ENCODE assay signal across 9 cellular contexts in the genomic region with DNA sequence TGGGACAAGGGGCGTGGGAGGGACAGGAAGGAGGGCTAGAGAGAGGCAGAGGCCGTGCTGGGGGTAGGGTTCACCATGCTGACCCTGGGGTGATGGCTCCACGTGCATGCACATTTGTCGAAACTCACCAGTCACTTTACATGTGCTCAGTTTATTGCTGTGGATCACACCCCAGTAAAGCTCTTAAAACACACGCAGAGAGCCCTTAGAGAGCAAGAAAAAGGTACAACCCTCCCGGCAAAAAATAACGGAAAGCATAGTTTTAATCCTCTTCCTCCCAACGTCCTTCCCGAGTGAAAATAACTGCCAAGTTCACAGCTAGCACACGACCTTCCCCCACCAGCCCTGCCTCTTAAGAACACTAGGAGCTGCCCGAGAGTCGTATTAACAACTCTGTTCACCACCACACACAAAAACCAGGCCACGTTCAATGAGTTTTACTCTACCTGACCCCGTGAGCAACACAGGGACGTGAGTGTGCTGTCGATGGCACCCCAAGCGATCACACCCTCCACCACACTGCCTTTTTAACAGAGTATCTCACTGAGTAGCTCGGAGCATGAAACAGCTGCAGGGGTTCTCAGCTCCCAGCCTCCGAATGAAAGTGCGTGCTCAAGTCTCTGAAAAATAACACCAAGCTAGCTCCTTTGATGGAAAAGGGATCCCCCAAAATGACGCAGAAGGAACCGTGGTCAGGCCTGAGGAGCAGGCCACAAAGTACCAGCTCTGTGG. TPM values are rescaled to one million over a fixed set of nuclear protein-coding genes. Genes with fewer than 3 reads are reported as not detected.
A peak's percentile ranks its signal among the peaks of the same experiment; 100 is the strongest.
DNase-seq lines count a peak whose midpoint lies in the region; ATAC-seq, FAIRE-seq and TF ChIP-seq lines count a peak whose summit lies in the region.
"Had no signal": no experiment of that assay in that cellular context is flagged by ENCODE, and none has a peak within 500 bp of the region (broad histone marks: within the 10 kb centered on the region; RNA-seq: fewer than 3 reads in every experiment).

No MANE protein-coding gene starts in this region.

- peaks cover 58% of the 10 kb centered on the region for H3K4me1 Mint-ChIP-seq in activated naive CD4-positive, alpha-beta T cell treated with anti-CD3 and anti-CD28 coated beads for 36 hours (ENCODE audit: low read depth)
- peaks cover 14% of the 10 kb centered on the region for H3K4me1 Mint-ChIP-seq in astrocyte (ENCODE audit: low read depth, unreplicated experiment)
- peaks cover 51% of the 10 kb centered on the region for H3K4me1 Mint-ChIP-seq in type B pancreatic cell (ENCODE audit: unreplicated experiment)

- H2AFZ ChIP-seq in astrocyte (ENCODE audit: low read depth, low read length): no peak overlapping the region

- H3K9ac ChIP-seq in astrocyte (ENCODE audit: low read length): peak overlapping the region; percentile 10

- H3K27me3 ChIP-seq in astrocyte (ENCODE audit: insufficient read depth, low read length): no peaks in the 10 kb centered on the region
- no peaks in the 10 kb centered on the region for H3K27me3 ChIP-seq in HAP-1 (ENCODE audit: low read depth)

- DNase-seq in activated naive CD4-positive, alpha-beta T cell treated with anti-CD3 and anti-CD28 coated beads for 36 hours: peak; percentile 34
- DNase-seq in activated naive CD4-positive, alpha-beta T cell treated with Interleukin-2 at 50 U/mL for 16 hours: no peak
- DNase-seq in astrocyte (ENCODE audit: low read depth) (peak; percentile 20), left lobe of liver (ENCODE audit: low spot score) (no peak), type B pancreatic cell (ENCODE audit: extremely low spot score, unreplicated experiment) (no peak), NCI-H2081 treated with DMSO at 0.1 percent for 48 hours (lab: John Stamatoyannopoulos, UW) (no peak), iPS-NIHi7 (ENCODE audit: extremely low spot score) (no peak), HAP-1 (ENCODE audit: low spot score in 2 of 2) (no peak)
- DNase-seq: activated B cell treated with CpG ODN at 0.5 μM for 24 hours had no signal

- FAIRE-seq in astrocyte (lab: Jason Lieb, UNC): no peak

- H3K36me3 ChIP-seq in astrocyte (ENCODE audit: insufficient read depth, low read length): no peaks in the 10 kb centered on the region
- H3K36me3 ChIP-seq in HAP-1 (replicated peaks): no peaks in the 10 kb centered on the region

- no peak overlapping the region for H3K4me3 Mint-ChIP-seq in activated naive CD4-positive, alpha-beta T cell treated with anti-CD3 and anti-CD28 coated beads for 36 hours
- H3K4me3 Mint-ChIP-seq in astrocyte (ENCODE audit: unreplicated experiment): no peak overlapping the region
- H3K4me3 Mint-ChIP-seq in type B pancreatic cell: peak overlapping the region; percentile 10
- H3K4me3 Mint-ChIP-seq: activated B cell treated with CpG ODN at 0.5 μM for 24 hours had no signal

- TF ChIP-seq CTCF in astrocyte (IDR thresholded peaks at IDR 0.05; ENCODE audit: insufficient read depth, low read depth, low read length) (peak; percentile 61), type B pancreatic cell (conservative IDR thresholded peaks at IDR 0.05) (peak; percentile 71)

- H3K36me3 Mint-ChIP-seq in activated naive CD4-positive, alpha-beta T cell treated with anti-CD3 and anti-CD28 coated beads for 36 hours (ENCODE audit: low read depth): peaks cover 4% of the 10 kb centered on the region
- H3K36me3 Mint-ChIP-seq in astrocyte (ENCODE audit: low read depth, unreplicated experiment): peaks cover 3% of the 10 kb centered on the region
- no peaks in the 10 kb centered on the region for H3K36me3 Mint-ChIP-seq in type B pancreatic cell

- peaks cover 94% of the 10 kb centered on the region for H4K20me1 ChIP-seq in astrocyte (ENCODE audit: insufficient read depth, low read length)

- H3K79me2 ChIP-seq in astrocyte (ENCODE audit: insufficient read depth, low read length): peaks cover 85% of the 10 kb centered on the region

- no peak overlapping the region for H3K27ac ChIP-seq in astrocyte (ENCODE audit: low read depth, low read length)

- intact Hi-C loops in activated naive CD4-positive, alpha-beta T cell treated with anti-CD3 and anti-CD28 coated beads for 36 hours (cut with micrococcal nuclease): loop anchor here (10.0 kb wide), 1 partner anchor 359 kb away; a partner anchor contains a TSS

- H3K9me3 ChIP-seq in astrocyte (ENCODE audit: insufficient read depth, low read depth, low read length): no peaks in the 10 kb centered on the region
- H3K9me3 ChIP-seq in HAP-1: no peaks in the 10 kb centered on the region

- H3K27ac Mint-ChIP-seq in activated naive CD4-positive, alpha-beta T cell treated with anti-CD3 and anti-CD28 coated beads for 36 hours: no peak overlapping the region
- peak overlapping the region; percentile 14 for H3K27ac Mint-ChIP-seq in astrocyte (ENCODE audit: unreplicated experiment)
- no peak overlapping the region for H3K27ac Mint-ChIP-seq in type B pancreatic cell
- H3K27ac Mint-ChIP-seq: activated B cell treated with CpG ODN at 0.5 μM for 24 hours had no signal

- H3K4me1 ChIP-seq in astrocyte (ENCODE audit: insufficient read depth, low read length) (peaks cover 13% of the 10 kb centered on the region), HAP-1 (no peaks in the 10 kb centered on the region)

- peak; percentile 59 for ATAC-seq in left lobe of liver

- no peak overlapping the region for H3K4me3 ChIP-seq in astrocyte (ENCODE audit: insufficient read depth, low read depth, low read length)
- no peak overlapping the region for H3K4me3 ChIP-seq in HAP-1

- H3K27me3 Mint-ChIP-seq in activated naive CD4-positive, alpha-beta T cell treated with anti-CD3 and anti-CD28 coated beads for 36 hours (ENCODE audit: low read depth): no peaks in the 10 kb centered on the region
- no peaks in the 10 kb centered on the region for H3K27me3 Mint-ChIP-seq in astrocyte (ENCODE audit: low read depth, unreplicated experiment)
- no peaks in the 10 kb centered on the region for H3K27me3 Mint-ChIP-seq in type B pancreatic cell
- H3K27me3 Mint-ChIP-seq: activated B cell treated with CpG ODN at 0.5 μM for 24 hours had no signal

- in situ Hi-C loops in HAP-1 (cut with MboI; ENCODE audit: low sequenced_read_pairs): no loop called here

- H3K4me2 ChIP-seq in astrocyte (ENCODE audit: low read length): peak overlapping the region; percentile 23

- CTCF ChIA-PET in activated naive CD4-positive, alpha-beta T cell treated with anti-CD3 and anti-CD28 coated beads for 36 hours (lab: Charles Lee): interaction anchor here (0.5 to 1.4 kb wide), 6 partner anchors 9 to 133 kb away, joined by 3 to 7 read pairs (median 4); no protein-coding TSS in a partner anchor

- H3K9me3 Mint-ChIP-seq in activated naive CD4-positive, alpha-beta T cell treated with anti-CD3 and anti-CD28 coated beads for 36 hours: no peaks in the 10 kb centered on the region
- H3K9me3 Mint-ChIP-seq in astrocyte (ENCODE audit: unreplicated experiment) (no peaks in the 10 kb centered on the region), type B pancreatic cell (no peaks in the 10 kb centered on the region)
- H3K9me3 Mint-ChIP-seq: activated B cell treated with CpG ODN at 0.5 μM for 24 hours had no signal

RNA-seq across cellular contexts. Expression of a gene that starts 39.7 kb away (rescaled TPM):
- 10 to 100 TPM; 15.0 to 15.4 TPM for total RNA-seq in activated naive CD4-positive, alpha-beta T cell treated with anti-CD3 and anti-CD28 coated beads for 36 hours
- total RNA-seq in astrocyte (11.8 and 12.6 TPM in 2 replicates), left lobe of liver (11.3 TPM), type B pancreatic cell (ENCODE audit: low replicate concordance) (18.5 and 22.2 TPM in 2 replicates)

Comparison
In these comparisons a context has a peak if more than half of its experiments do, and no peak if none do; other contexts are left out.
1. DNase-seq: peak in activated naive CD4-positive, alpha-beta T cell treated with anti-CD3 and anti-CD28 coated beads for 36 hours (single experiment) and astrocyte (single experiment); none in activated naive CD4-positive, alpha-beta T cell treated with Interleukin-2 at 50 U/mL for 16 hours (single experiment), left lobe of liver (single experiment), type B pancreatic cell (single experiment), NCI-H2081 treated with DMSO at 0.1 percent for 48 hours (single experiment), iPS-NIHi7 (single experiment) and HAP-1 (0 of 2).